Comparison of ENCODE assay signal across 1 cellular context in the genomic region with DNA sequence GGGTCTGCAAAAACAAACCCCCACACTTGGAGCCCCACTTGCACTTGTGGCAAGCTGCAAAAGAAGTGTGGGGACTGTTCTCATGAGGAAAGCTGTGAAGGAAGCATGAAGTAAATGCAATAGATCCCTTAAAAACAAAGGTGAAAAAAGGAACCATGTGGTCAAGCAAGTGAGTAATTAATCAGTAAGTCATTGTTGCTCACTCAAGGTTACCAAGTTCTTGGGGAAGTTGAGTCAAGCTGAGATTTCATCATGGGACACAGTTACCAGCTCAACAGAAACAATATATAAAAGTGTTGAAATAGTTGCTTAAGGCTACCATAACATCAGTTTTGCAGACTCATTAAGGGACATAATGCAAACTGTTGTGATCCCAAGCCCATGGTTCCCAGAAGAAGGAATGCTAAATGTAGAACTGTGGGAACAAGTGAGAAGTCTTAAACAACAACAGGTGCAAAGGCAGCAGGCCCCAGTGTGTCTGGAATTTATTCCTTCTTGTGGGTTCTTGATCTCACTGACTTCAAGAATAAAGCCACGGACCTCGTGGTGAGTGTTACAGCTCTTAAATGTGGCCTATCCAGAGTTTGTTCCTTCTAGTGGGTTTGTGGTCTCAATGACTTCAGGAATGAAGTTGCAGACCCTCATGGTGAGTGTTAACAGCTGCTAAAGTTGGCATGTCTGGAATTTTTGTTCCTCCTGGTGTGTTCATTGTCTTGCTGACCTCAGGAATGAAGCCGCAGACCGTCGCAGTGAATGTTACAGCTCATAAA.
TF ChIP-seq lines count a peak whose summit lies in the region.

No MANE protein-coding gene starts in this region.

TF ChIP-seq in GM23338, 12 proteins besides CTCF, POLR2A, EP300 and RAD21 (continued from another document):
- TF ChIP-seq, protein P1, sequence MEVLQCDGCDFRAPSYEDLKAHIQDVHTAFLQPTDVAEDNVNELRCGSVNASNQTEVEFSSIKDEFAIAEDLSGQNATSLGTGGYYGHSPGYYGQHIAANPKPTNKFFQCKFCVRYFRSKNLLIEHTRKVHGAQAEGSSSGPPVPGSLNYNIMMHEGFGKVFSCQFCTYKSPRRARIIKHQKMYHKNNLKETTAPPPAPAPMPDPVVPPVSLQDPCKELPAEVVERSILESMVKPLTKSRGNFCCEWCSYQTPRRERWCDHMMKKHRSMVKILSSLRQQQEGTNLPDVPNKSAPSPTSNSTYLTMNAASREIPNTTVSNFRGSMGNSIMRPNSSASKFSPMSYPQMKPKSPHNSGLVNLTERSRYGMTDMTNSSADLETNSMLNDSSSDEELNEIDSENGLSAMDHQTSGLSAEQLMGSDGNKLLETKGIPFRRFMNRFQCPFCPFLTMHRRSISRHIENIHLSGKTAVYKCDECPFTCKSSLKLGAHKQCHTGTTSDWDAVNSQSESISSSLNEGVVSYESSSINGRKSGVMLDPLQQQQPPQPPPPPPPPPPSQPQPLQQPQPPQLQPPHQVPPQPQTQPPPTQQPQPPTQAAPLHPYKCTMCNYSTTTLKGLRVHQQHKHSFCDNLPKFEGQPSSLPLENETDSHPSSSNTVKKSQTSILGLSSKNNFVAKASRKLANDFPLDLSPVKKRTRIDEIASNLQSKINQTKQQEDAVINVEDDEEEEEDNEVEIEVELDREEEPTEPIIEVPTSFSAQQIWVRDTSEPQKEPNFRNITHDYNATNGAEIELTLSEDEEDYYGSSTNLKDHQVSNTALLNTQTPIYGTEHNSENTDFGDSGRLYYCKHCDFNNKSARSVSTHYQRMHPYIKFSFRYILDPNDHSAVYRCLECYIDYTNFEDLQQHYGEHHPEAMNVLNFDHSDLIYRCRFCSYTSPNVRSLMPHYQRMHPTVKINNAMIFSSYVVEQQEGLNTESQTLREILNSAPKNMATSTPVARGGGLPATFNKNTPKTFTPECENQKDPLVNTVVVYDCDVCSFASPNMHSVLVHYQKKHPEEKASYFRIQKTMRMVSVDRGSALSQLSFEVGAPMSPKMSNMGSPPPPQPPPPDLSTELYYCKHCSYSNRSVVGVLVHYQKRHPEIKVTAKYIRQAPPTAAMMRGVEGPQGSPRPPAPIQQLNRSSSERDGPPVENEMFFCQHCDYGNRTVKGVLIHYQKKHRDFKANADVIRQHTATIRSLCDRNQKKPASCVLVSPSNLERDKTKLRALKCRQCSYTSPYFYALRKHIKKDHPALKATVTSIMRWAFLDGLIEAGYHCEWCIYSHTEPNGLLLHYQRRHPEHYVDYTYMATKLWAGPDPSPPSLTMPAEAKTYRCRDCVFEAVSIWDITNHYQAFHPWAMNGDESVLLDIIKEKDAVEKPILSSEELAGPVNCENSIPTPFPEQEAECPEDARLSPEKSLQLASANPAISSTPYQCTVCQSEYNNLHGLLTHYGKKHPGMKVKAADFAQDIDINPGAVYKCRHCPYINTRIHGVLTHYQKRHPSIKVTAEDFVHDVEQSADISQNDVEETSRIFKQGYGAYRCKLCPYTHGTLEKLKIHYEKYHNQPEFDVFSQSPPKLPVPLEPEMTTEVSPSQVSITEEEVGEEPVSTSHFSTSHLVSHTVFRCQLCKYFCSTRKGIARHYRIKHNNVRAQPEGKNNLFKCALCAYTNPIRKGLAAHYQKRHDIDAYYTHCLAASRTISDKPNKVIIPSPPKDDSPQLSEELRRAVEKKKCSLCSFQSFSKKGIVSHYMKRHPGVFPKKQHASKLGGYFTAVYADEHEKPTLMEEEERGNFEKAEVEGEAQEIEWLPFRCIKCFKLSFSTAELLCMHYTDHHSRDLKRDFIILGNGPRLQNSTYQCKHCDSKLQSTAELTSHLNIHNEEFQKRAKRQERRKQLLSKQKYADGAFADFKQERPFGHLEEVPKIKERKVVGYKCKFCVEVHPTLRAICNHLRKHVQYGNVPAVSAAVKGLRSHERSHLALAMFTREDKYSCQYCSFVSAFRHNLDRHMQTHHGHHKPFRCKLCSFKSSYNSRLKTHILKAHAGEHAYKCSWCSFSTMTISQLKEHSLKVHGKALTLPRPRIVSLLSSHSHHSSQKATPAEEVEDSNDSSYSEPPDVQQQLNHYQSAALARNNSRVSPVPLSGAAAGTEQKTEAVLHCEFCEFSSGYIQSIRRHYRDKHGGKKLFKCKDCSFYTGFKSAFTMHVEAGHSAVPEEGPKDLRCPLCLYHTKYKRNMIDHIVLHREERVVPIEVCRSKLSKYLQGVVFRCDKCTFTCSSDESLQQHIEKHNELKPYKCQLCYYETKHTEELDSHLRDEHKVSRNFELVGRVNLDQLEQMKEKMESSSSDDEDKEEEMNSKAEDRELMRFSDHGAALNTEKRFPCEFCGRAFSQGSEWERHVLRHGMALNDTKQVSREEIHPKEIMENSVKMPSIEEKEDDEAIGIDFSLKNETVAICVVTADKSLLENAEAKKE (CRISPR knock-in tag; IDR thresholded peaks at IDR 0.05) = no peak
- TF ChIP-seq STAT1 (IDR thresholded peaks at IDR 0.05; ENCODE audit: unreplicated experiment) = no peak
